1 cellular context compared by ENCODE assay signal in genomic region chr20:31547017-31547675, GRCh38.
TF ChIP-seq lines count a peak whose summit lies in the region.

No MANE protein-coding gene starts in this region.

TF ChIP-seq in HepG2, 621 proteins besides CTCF, POLR2A, EP300 and RAD21 (continued from another document and continues in another):
- TF ChIP-seq HNF1A (IDR thresholded peaks at IDR 0.05; ENCODE audit: low read depth) (no peak), HNF1A (CRISPR knock-in tag; IDR thresholded peaks at IDR 0.05; ENCODE audit: borderline replicate concordance) (peak; percentile 83), ONECUT2 (CRISPR knock-in tag; IDR thresholded peaks at IDR 0.05) (no peak), NCOR1 (IDR thresholded peaks at IDR 0.05; ENCODE audit: borderline replicate concordance, low read length) (0 out of 2 replicates have a peak, but pooled peaks have one; percentile 42), TBP (CRISPR knock-in tag; IDR thresholded peaks at IDR 0.05) (no peak), ZNF432 (CRISPR knock-in tag; IDR thresholded peaks at IDR 0.05; ENCODE audit: borderline replicate concordance) (no peak), SRSF4 (IDR thresholded peaks at IDR 0.05; ENCODE audit: low read depth, low read length, poor library complexity, severe bottlenecking) (no peak), RFX5 (IDR thresholded peaks at IDR 0.05; ENCODE audit: low read depth, low read length) (0 out of 2 replicates have a peak, but pooled peaks have one; percentile 35), PBX3 (CRISPR knock-in tag; IDR thresholded peaks at IDR 0.05; ENCODE audit: borderline replicate concordance) (no peak), ZNF256 (CRISPR knock-in tag; conservative IDR thresholded peaks at IDR 0.05) (peak; percentile 90), ZNF33B (CRISPR knock-in tag; IDR thresholded peaks at IDR 0.05) (no peak), ZNF292 (CRISPR knock-in tag; IDR thresholded peaks at IDR 0.05; ENCODE audit: borderline replicate concordance, low read depth) (no peak), STAT5B (CRISPR knock-in tag; IDR thresholded peaks at IDR 0.05) (no peak), SRSF1 (optimal IDR thresholded peaks at IDR 0.05; ENCODE audit: low read depth, low read length) (peak; percentile 59), SYNCRIP (IDR thresholded peaks at IDR 0.05; ENCODE audit: insufficient read depth, low read depth, low read length) (no peak), ZNF678 (CRISPR knock-in tag; IDR thresholded peaks at IDR 0.05) (no peak), ZEB1 (IDR thresholded peaks at IDR 0.05; ENCODE audit: insufficient replicate concordance, low read depth) (no peak), TFAP4 (IDR thresholded peaks at IDR 0.05; ENCODE audit: borderline replicate concordance, low read depth) (peak; percentile 16; the same call in 1 of the 2 replicates), RORA (CRISPR knock-in tag; IDR thresholded peaks at IDR 0.05) (no peak), NR1H2 (CRISPR knock-in tag; IDR thresholded peaks at IDR 0.05; ENCODE audit: borderline replicate concordance, low read depth) (no peak), ZNF18 (CRISPR knock-in tag; IDR thresholded peaks at IDR 0.05; ENCODE audit: insufficient replicate concordance) (peak; percentile 51), ZNF7 (CRISPR knock-in tag; IDR thresholded peaks at IDR 0.05) (no peak), SRY (CRISPR knock-in tag; IDR thresholded peaks at IDR 0.05) (peak; percentile 72; the same call in 1 of the 2 replicates), NR2F1 (CRISPR knock-in tag; IDR thresholded peaks at IDR 0.05) (no peak), FOXK2 (IDR thresholded peaks at IDR 0.05) (peak; percentile 38; the same call in 1 of the 2 replicates), AHR (CRISPR knock-in tag; IDR thresholded peaks at IDR 0.05) (no peak), KLF16 (CRISPR knock-in tag; IDR thresholded peaks at IDR 0.05) (peak in 1 of 2 experiments; percentile 82; a peak in 2 of 4 replicates), CHCHD3 (CRISPR knock-in tag; IDR thresholded peaks at IDR 0.05) (no peak), NKX3-1 (CRISPR knock-in tag; IDR thresholded peaks at IDR 0.05) (peak; percentile 53; the same call in 1 of the 2 replicates), ZBTB46 (CRISPR knock-in tag; IDR thresholded peaks at IDR 0.05; ENCODE audit: borderline replicate concordance) (no peak), ZNF800 (CRISPR knock-in tag; IDR thresholded peaks at IDR 0.05) (0 out of 2 replicates have a peak, but pooled peaks have one; percentile 51), HNRNPL (IDR thresholded peaks at IDR 0.05; ENCODE audit: low read depth, low read length) (0 out of 2 replicates have a peak, but pooled peaks have one; percentile 68), ATM (IDR thresholded peaks at IDR 0.05; ENCODE audit: borderline replicate concordance) (no peak), ZNF124 (CRISPR knock-in tag; IDR thresholded peaks at IDR 0.05) (peak; percentile 53; the same call in 1 of the 2 replicates), ZNF101 (CRISPR knock-in tag; IDR thresholded peaks at IDR 0.05; ENCODE audit: borderline replicate concordance, low read depth) (peak; percentile 79), AKAP8 (CRISPR knock-in tag; IDR thresholded peaks at IDR 0.05) (peak; percentile 77), GMEB2 (CRISPR knock-in tag; IDR thresholded peaks at IDR 0.05; ENCODE audit: low read depth) (no peak; the same call in 1 of the 2 replicates), KMT2A (CRISPR knock-in tag; IDR thresholded peaks at IDR 0.05) (peak; percentile 85; the same call in 1 of the 2 replicates), IRF1 (CRISPR knock-in tag; IDR thresholded peaks at IDR 0.05; ENCODE audit: low read depth) (no peak), ZFP36L1 (CRISPR knock-in tag; IDR thresholded peaks at IDR 0.05) (no peak), RBFOX2 (IDR thresholded peaks at IDR 0.05; ENCODE audit: low read depth, low read length) (peak; percentile 90), SNRNP70 (IDR thresholded peaks at IDR 0.05; ENCODE audit: low read depth, low read length) (no peak), ZNF782 (CRISPR knock-in tag; IDR thresholded peaks at IDR 0.05; ENCODE audit: borderline replicate concordance) (peak; percentile 58; the same call in 1 of the 2 replicates), GPN1 (CRISPR knock-in tag; IDR thresholded peaks at IDR 0.05; ENCODE audit: borderline replicate concordance) (no peak), MEF2D (CRISPR knock-in tag; IDR thresholded peaks at IDR 0.05) (0 out of 2 replicates have a peak, but pooled peaks have one; percentile 47), ZNF616 (CRISPR knock-in tag; IDR thresholded peaks at IDR 0.05; ENCODE audit: low read depth) (no peak), KDM2A (CRISPR knock-in tag; IDR thresholded peaks at IDR 0.05; ENCODE audit: borderline replicate concordance, low read depth) (peak; percentile 99), CREM (IDR thresholded peaks at IDR 0.05) (peak; percentile 99), CREM (CRISPR knock-in tag; IDR thresholded peaks at IDR 0.05) (peak; percentile 75), ZNF549 (CRISPR knock-in tag; IDR thresholded peaks at IDR 0.05) (no peak), CBX1 (IDR thresholded peaks at IDR 0.05; ENCODE audit: low read depth) (peak; percentile 56), ZNF747 (CRISPR knock-in tag; IDR thresholded peaks at IDR 0.05; ENCODE audit: borderline replicate concordance) (peak; percentile 66; the same call in 1 of the 2 replicates), IRF9 (CRISPR knock-in tag; IDR thresholded peaks at IDR 0.05; ENCODE audit: borderline replicate concordance) (peak; percentile 96), ZGPAT (CRISPR knock-in tag; IDR thresholded peaks at IDR 0.05) (peak; percentile 73)
